ENCODE assay signal across 23 cellular contexts in the genomic region with DNA sequence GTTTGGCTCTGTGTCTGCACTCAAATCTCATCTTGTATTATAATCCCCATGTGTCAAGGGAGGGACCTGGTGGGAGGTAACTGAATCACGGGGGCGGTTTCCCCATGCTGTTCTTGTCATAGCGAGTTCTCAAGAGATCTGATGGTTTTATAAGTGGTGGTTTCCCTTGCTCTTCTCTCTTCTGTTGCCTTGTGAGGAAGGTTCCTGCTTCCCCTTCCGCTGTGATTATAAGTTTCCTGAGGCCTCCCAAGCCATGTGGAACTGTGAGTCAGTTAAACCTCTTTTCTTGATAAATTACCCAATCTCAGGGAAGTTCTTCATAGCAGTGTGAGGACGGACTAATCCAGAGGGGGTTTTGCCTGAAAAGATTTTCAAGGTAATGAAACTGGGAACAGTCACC.
"Had no signal": no experiment of that assay in that cellular context is flagged by ENCODE, and none has a peak within 500 bp of the region (broad histone marks: within the 10 kb centered on the region; RNA-seq: fewer than 3 reads in every experiment).

No MANE protein-coding gene starts in this region.

- ATAC-seq: left ventricle myocardium superior; lower lobe of right lung; naive thymus-derived CD8-positive, alpha-beta T cell; sciatic nerve; upper lobe of right lung had no signal

- H3K4me3 Mint-ChIP-seq: immature natural killer cell; naive thymus-derived CD8-positive, alpha-beta T cell; nephron progenitor cell had no signal

- H3K9me3 Mint-ChIP-seq: immature natural killer cell had no signal

- DNase-seq: dermis blood vessel endothelial cell; effector memory CD4-positive, alpha-beta T cell; esophagus squamous epithelium; foreskin melanocyte; hypothalamus; immature natural killer cell; islet precursor cell; kidney glomerular epithelial cell; left ventricle myocardium superior; lower lobe of right lung; naive thymus-derived CD8-positive, alpha-beta T cell; nephron progenitor cell; nucleus accumbens; stimulated activated CD4-positive, alpha-beta T cell treated with anti-CD3 and anti-CD28 coated beads, Interleukin-12 subunit alpha, Interleukin-12 subunit beta, amount 100 ng/mL, for 4 hours; stimulated activated CD4-positive, alpha-beta T cell treated with anti-CD3 and anti-CD28 coated beads, Interleukin-1b, Interleukin-23, amount 100 ng/mL, for 48 hours; stimulated activated CD4-positive, alpha-beta T cell treated with anti-CD3 and anti-CD28 coated beads, Interleukin-4, amount 100 ng/mL, for 1 hour; stimulated activated CD8-positive, alpha-beta memory T cell treated with anti-CD3 and anti-CD28 coated beads, Interleukin-4, amount 100 ng/mL, for 48 hours; stimulated activated naive CD4-positive, alpha-beta T cell treated with Interleukin-2 at 50 U/mL for 16 hours; stomach; transverse colon; upper lobe of right lung; uterus had no signal

- H3K27ac Mint-ChIP-seq: immature natural killer cell; naive thymus-derived CD8-positive, alpha-beta T cell; nephron progenitor cell had no signal

- H3K36me3 Mint-ChIP-seq: immature natural killer cell; naive thymus-derived CD8-positive, alpha-beta T cell had no signal

- H3K4me1 Mint-ChIP-seq: immature natural killer cell; naive thymus-derived CD8-positive, alpha-beta T cell; nephron progenitor cell had no signal
